Comparison of ENCODE assay signal across 1 cellular context in the genomic region with DNA sequence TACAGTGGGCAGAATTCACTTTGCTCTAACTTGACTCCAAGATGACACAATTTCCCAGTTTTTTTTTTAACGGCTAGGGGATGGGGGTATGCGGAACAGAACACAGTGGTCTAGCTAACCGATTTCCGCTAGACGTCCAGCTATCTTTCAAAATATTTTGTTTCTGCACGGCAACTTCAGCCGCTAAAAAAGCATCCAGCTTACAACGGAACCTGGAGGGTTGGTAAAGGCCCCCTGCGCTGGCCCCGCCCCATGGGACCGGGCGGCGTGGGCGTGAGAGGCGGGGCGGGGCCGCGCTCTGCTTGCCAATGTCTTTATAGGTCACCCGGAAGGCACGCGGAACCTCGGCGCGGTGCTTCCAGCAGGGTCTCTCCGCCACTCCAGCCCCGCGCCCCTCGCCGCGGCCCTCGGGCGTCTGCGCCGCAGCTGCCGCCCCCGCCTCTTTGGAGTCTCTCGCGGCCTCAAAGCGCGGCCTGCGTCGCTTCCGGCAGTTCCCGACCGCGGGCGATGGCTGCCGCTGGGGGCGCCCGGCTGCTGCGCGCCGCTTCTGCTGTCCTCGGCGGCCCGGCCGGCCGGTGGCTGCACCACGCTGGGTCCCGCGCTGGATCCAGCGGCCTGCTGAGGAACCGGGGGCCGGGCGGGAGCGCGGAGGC.
A peak's percentile ranks its signal among the peaks of the same experiment; 100 is the strongest.
TF ChIP-seq lines count a peak whose summit lies in the region.

TSS of gene FDX1 (plus strand) at position 335 of the 653 bp plus-strand sequence. CDS start at position 508, 173 bp downstream.

TF ChIP-seq in HepG2, 621 proteins besides CTCF, POLR2A, EP300 and RAD21 (continued from another document and continues in another):
- TF ChIP-seq MLXIP (CRISPR knock-in tag; IDR thresholded peaks at IDR 0.05; ENCODE audit: borderline replicate concordance) (no peak), ZBTB2 (CRISPR knock-in tag; IDR thresholded peaks at IDR 0.05; ENCODE audit: low read depth) (0 out of 2 replicates have a peak, but pooled peaks have one; percentile 44), RBM22 (optimal IDR thresholded peaks at IDR 0.05; ENCODE audit: low read length) (no peak), ZNF431 (CRISPR knock-in tag; IDR thresholded peaks at IDR 0.05; ENCODE audit: borderline replicate concordance, low read depth) (no peak), ZKSCAN1 (IDR thresholded peaks at IDR 0.05; ENCODE audit: low read length) (no peak), FOXO1 (CRISPR knock-in tag; IDR thresholded peaks at IDR 0.05) (no peak), GFI1 (CRISPR knock-in tag; IDR thresholded peaks at IDR 0.05; ENCODE audit: borderline replicate concordance) (no peak), MAZ (IDR thresholded peaks at IDR 0.05; ENCODE audit: borderline replicate concordance, low read depth, low read length) (peak; percentile 54; the same call in 1 of the 2 replicates), MAZ (CRISPR knock-in tag; IDR thresholded peaks at IDR 0.05; ENCODE audit: low read depth) (peak; percentile 67), ZEB1 (IDR thresholded peaks at IDR 0.05; ENCODE audit: insufficient replicate concordance, low read depth) (no peak), ZNF34 (CRISPR knock-in tag; IDR thresholded peaks at IDR 0.05; ENCODE audit: borderline replicate concordance) (no peak), RNF2 (conservative IDR thresholded peaks at IDR 0.05; ENCODE audit: low read depth) (peak; percentile 56; the same call in 1 of the 2 replicates), BRF2 (CRISPR knock-in tag; IDR thresholded peaks at IDR 0.05) (no peak), ZNF468 (CRISPR knock-in tag; IDR thresholded peaks at IDR 0.05) (no peak), PCBP2 (optimal IDR thresholded peaks at IDR 0.05; ENCODE audit: low read depth, low read length, poor library complexity, severe bottlenecking) (no peak), ZNF784 (CRISPR knock-in tag; IDR thresholded peaks at IDR 0.05; ENCODE audit: borderline replicate concordance) (no peak), ZFP36 (IDR thresholded peaks at IDR 0.05; ENCODE audit: borderline replicate concordance, low read depth, low read length, partially characterized antibody) (no peak), ZNF207 (IDR thresholded peaks at IDR 0.05; ENCODE audit: borderline replicate concordance) (no peak), NR1H2 (CRISPR knock-in tag; IDR thresholded peaks at IDR 0.05; ENCODE audit: borderline replicate concordance, low read depth) (no peak), IRF2 (CRISPR knock-in tag; IDR thresholded peaks at IDR 0.05) (no peak), MBNL3 (CRISPR knock-in tag; conservative IDR thresholded peaks at IDR 0.05) (no peak), SALL2 (CRISPR knock-in tag; IDR thresholded peaks at IDR 0.05) (peak; percentile 91), ASH2L (IDR thresholded peaks at IDR 0.05; ENCODE audit: insufficient read length, low read depth, low read length) (peak; percentile 52), TOE1 (CRISPR knock-in tag; IDR thresholded peaks at IDR 0.05) (no peak), ZSCAN31 (CRISPR knock-in tag; IDR thresholded peaks at IDR 0.05; ENCODE audit: low read depth) (peak; percentile 61; the same call in 1 of the 2 replicates), PHF20 (CRISPR knock-in tag; IDR thresholded peaks at IDR 0.05) (no peak), ATF7-NPFF (CRISPR knock-in tag; IDR thresholded peaks at IDR 0.05; ENCODE audit: low read depth) (peak; percentile 83), SIN3B (IDR thresholded peaks at IDR 0.05; ENCODE audit: low read length) (no peak), CENPX (CRISPR knock-in tag; IDR thresholded peaks at IDR 0.05) (no peak), ZNF335 (CRISPR knock-in tag; IDR thresholded peaks at IDR 0.05) (no peak), FOXC1 (CRISPR knock-in tag; IDR thresholded peaks at IDR 0.05; ENCODE audit: borderline replicate concordance) (no peak), SETDB1 (CRISPR knock-in tag; IDR thresholded peaks at IDR 0.05; ENCODE audit: borderline replicate concordance) (no peak), HES4 (CRISPR knock-in tag; IDR thresholded peaks at IDR 0.05; ENCODE audit: borderline replicate concordance) (no peak)
- TF ChIP-seq, protein P1, sequence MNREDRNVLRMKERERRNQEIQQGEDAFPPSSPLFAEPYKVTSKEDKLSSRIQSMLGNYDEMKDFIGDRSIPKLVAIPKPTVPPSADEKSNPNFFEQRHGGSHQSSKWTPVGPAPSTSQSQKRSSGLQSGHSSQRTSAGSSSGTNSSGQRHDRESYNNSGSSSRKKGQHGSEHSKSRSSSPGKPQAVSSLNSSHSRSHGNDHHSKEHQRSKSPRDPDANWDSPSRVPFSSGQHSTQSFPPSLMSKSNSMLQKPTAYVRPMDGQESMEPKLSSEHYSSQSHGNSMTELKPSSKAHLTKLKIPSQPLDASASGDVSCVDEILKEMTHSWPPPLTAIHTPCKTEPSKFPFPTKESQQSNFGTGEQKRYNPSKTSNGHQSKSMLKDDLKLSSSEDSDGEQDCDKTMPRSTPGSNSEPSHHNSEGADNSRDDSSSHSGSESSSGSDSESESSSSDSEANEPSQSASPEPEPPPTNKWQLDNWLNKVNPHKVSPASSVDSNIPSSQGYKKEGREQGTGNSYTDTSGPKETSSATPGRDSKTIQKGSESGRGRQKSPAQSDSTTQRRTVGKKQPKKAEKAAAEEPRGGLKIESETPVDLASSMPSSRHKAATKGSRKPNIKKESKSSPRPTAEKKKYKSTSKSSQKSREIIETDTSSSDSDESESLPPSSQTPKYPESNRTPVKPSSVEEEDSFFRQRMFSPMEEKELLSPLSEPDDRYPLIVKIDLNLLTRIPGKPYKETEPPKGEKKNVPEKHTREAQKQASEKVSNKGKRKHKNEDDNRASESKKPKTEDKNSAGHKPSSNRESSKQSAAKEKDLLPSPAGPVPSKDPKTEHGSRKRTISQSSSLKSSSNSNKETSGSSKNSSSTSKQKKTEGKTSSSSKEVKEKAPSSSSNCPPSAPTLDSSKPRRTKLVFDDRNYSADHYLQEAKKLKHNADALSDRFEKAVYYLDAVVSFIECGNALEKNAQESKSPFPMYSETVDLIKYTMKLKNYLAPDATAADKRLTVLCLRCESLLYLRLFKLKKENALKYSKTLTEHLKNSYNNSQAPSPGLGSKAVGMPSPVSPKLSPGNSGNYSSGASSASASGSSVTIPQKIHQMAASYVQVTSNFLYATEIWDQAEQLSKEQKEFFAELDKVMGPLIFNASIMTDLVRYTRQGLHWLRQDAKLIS (CRISPR knock-in tag; IDR thresholded peaks at IDR 0.05): no peak
- TF ChIP-seq, protein P2, sequence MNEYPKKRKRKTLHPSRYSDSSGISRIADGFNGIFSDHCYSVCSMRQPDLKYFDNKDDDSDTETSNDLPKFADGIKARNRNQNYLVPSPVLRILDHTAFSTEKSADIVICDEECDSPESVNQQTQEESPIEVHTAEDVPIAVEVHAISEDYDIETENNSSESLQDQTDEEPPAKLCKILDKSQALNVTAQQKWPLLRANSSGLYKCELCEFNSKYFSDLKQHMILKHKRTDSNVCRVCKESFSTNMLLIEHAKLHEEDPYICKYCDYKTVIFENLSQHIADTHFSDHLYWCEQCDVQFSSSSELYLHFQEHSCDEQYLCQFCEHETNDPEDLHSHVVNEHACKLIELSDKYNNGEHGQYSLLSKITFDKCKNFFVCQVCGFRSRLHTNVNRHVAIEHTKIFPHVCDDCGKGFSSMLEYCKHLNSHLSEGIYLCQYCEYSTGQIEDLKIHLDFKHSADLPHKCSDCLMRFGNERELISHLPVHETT (CRISPR knock-in tag; conservative IDR thresholded peaks at IDR 0.05): no peak; the same call in 1 of the 2 replicates
- TF ChIP-seq, protein P3, sequence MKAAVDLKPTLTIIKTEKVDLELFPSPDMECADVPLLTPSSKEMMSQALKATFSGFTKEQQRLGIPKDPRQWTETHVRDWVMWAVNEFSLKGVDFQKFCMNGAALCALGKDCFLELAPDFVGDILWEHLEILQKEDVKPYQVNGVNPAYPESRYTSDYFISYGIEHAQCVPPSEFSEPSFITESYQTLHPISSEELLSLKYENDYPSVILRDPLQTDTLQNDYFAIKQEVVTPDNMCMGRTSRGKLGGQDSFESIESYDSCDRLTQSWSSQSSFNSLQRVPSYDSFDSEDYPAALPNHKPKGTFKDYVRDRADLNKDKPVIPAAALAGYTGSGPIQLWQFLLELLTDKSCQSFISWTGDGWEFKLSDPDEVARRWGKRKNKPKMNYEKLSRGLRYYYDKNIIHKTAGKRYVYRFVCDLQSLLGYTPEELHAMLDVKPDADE (CRISPR knock-in tag; IDR thresholded peaks at IDR 0.05): 0 out of 2 replicates have a peak, but pooled peaks have one; percentile 42
- TF ChIP-seq, protein P4, sequence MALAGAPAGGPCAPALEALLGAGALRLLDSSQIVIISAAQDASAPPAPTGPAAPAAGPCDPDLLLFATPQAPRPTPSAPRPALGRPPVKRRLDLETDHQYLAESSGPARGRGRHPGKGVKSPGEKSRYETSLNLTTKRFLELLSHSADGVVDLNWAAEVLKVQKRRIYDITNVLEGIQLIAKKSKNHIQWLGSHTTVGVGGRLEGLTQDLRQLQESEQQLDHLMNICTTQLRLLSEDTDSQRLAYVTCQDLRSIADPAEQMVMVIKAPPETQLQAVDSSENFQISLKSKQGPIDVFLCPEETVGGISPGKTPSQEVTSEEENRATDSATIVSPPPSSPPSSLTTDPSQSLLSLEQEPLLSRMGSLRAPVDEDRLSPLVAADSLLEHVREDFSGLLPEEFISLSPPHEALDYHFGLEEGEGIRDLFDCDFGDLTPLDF (CRISPR knock-in tag; IDR thresholded peaks at IDR 0.05): no peak; the same call in none of the 2 replicates
- TF ChIP-seq, protein P5, sequence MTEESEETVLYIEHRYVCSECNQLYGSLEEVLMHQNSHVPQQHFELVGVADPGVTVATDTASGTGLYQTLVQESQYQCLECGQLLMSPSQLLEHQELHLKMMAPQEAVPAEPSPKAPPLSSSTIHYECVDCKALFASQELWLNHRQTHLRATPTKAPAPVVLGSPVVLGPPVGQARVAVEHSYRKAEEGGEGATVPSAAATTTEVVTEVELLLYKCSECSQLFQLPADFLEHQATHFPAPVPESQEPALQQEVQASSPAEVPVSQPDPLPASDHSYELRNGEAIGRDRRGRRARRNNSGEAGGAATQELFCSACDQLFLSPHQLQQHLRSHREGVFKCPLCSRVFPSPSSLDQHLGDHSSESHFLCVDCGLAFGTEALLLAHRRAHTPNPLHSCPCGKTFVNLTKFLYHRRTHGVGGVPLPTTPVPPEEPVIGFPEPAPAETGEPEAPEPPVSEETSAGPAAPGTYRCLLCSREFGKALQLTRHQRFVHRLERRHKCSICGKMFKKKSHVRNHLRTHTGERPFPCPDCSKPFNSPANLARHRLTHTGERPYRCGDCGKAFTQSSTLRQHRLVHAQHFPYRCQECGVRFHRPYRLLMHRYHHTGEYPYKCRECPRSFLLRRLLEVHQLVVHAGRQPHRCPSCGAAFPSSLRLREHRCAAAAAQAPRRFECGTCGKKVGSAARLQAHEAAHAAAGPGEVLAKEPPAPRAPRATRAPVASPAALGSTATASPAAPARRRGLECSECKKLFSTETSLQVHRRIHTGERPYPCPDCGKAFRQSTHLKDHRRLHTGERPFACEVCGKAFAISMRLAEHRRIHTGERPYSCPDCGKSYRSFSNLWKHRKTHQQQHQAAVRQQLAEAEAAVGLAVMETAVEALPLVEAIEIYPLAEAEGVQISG (CRISPR knock-in tag; IDR thresholded peaks at IDR 0.05): no peak
